In genomic region chrX:19638968-19639539, GRCh38 we compare ENCODE assay signal across 19 cellular contexts.
DNase-seq lines count a peak whose midpoint lies in the region; ATAC-seq, FAIRE-seq and TF ChIP-seq lines count a peak whose summit lies in the region.
"Had no signal": no experiment of that assay in that cellular context is flagged by ENCODE, and none has a peak within 500 bp of the region (broad histone marks: within the 10 kb centered on the region; RNA-seq: fewer than 3 reads in every experiment).

No MANE protein-coding gene starts in this region.

- intact Hi-C loops in GM12878 (cut with micrococcal nuclease; ENCODE audit: unreplicated experiment), result no loop called here

- DNase-seq in CD1c-positive myeloid dendritic cell (ENCODE audit: extremely low spot score) (peak; percentile 60), GM13977 (ENCODE audit: low spot score) (no peak), MV-4-11 (lab: John Stamatoyannopoulos, UW) (peak; percentile 76), GM12878 (ENCODE audit: low read depth, low spot score) (no peak), SHP77 (lab: John Stamatoyannopoulos, UW) (no peak), NCI-H1436 (lab: John Stamatoyannopoulos, UW) (no peak), brain microvascular endothelial cell (no peak)
- DNase-seq: activated CD4-positive, alpha-beta memory T cell treated with anti-CD3 and anti-CD28 coated beads, Interleukin-2, amount 10 ng/mL, durations not matched to agents 7 days and 5 days; activated CD4-positive, CD25-positive, alpha-beta regulatory T cell; activated naive CD4-positive, alpha-beta T cell treated with anti-CD3 and anti-CD28 coated beads, Interleukin-2, amount 10 ng/mL, durations not matched to agents 7 days and 5 days; Caco-2; left ventricle myocardium inferior; mucosa of descending colon; NCI-H187 treated with DMSO at 0.1 percent for 48 hours; NCI-H345; Right ventricle myocardium superior; testis had no signal

- H3K79me2 ChIP-seq in GM12878 (ENCODE audit: control insufficient read depth, insufficient read depth, low read length), result peaks cover 4% of the 10 kb centered on the region; the same call in 1 of the 2 replicates

- no peak for TF ChIP-seq EP300 in GM12878 (IDR thresholded peaks at IDR 0.05; ENCODE audit: borderline replicate concordance in 1 of 2, control insufficient read depth in 1 of 2, low read depth in 2 of 2, low read length in 2 of 2)

- BruUV-seq in GM12878 (replicated peaks; lab: Mats Ljungman, UMichigan), result no TSS peak

- H3K4me3 ChIP-seq in GM12878 (no peak overlapping the region), brain microvascular endothelial cell (ENCODE audit: low read depth, low read length) (no peak overlapping the region)
- H3K4me3 ChIP-seq: ascending aorta, left ventricle myocardium inferior, mucosa of descending colon, testis had no signal

- TF ChIP-seq RAD21 in GM12878 (IDR thresholded peaks at IDR 0.05; ENCODE audit: insufficient read depth, low read depth, low read length), result no peak

- in situ Hi-C loops in GM13977 (cut with MboI; ENCODE audit: low pct_unique_long_range_greater_than_20kb, low sequenced_read_pairs, unreplicated experiment), result no loop called here
- in situ Hi-C loops in GM12878 (cut with MboI), result no loop called here
- in situ Hi-C loops in brain microvascular endothelial cell (cut with HindIII; ENCODE audit: low pct_ligation_motif_present, low sequenced_read_pairs), result no loop called here

- RAD21 ChIA-PET in GM12878 (lab: Charles Lee; ENCODE audit: unreplicated experiment), result no interaction called here

- H3K36me3 ChIP-seq in GM12878 (ENCODE audit: control insufficient read depth in 2 of 2, insufficient read depth in 2 of 2, low read length in 1 of 2) (peaks cover 2 to 8% of the 10 kb centered on the region in 2 experiments; a peak in 3 of 4 replicates), brain microvascular endothelial cell (replicated peaks) (no peaks in the 10 kb centered on the region)
- H3K36me3 ChIP-seq: ascending aorta, left ventricle myocardium inferior had no signal

- no peak overlapping the region for H3K9ac ChIP-seq in GM12878 (ENCODE audit: control insufficient read depth, insufficient read depth, low read length)

- CTCF ChIA-PET in GM12878 (lab: Yijun Ruan, JAX), result no interaction called here

- TF ChIP-seq CTCF in GM13977 (IDR thresholded peaks at IDR 0.05; ENCODE audit: extremely low read depth, insufficient read depth, missing control alignments) (peak; percentile 2), GM12878 (IDR thresholded peaks at IDR 0.05 in 2 of 3, conservative IDR thresholded peaks at IDR 0.05 in 1 of 3; ENCODE audit: control insufficient read depth in 2 of 3, extremely low read depth in 1 of 3, insufficient read depth in 1 of 3, low read depth in 3 of 3, low read length in 3 of 3) (no peak), brain microvascular endothelial cell (IDR thresholded peaks at IDR 0.05; ENCODE audit: low read depth, low read length, missing control alignments) (no peak)

- H3K27ac ChIP-seq in GM12878 (ENCODE audit: control insufficient read depth, insufficient read depth), result peak overlapping the region; percentile 37
- H3K27ac ChIP-seq in brain microvascular endothelial cell, result no peak overlapping the region
- H3K27ac ChIP-seq: ascending aorta, left ventricle myocardium inferior, testis had no signal

- peak overlapping the region; percentile 22; the same call in 1 of the 2 replicates for H3K4me2 ChIP-seq in GM12878 (ENCODE audit: control insufficient read depth, insufficient read depth)

- POLR2A ChIA-PET in GM12878 (lab: Charles Lee), result interaction anchor here (0.5 to 1.1 kb wide), 4 partner anchors 8 to 46 kb away, joined by 3 to 7 read pairs (median 4); no protein-coding TSS in a partner anchor

- peak; percentile 5; the same call in 1 of the 3 replicates for ATAC-seq in GM12878
- no peak for ATAC-seq in GM18498 (IDR thresholded peaks at IDR 0.05; ENCODE audit: unreplicated experiment)
- ATAC-seq: mucosa of descending colon had no signal

- H3K4me1 ChIP-seq in GM12878 (ENCODE audit: control insufficient read depth, insufficient read depth, low read length), result peaks cover 9% of the 10 kb centered on the region
- H3K4me1 ChIP-seq: ascending aorta, Caco-2, left ventricle myocardium inferior, testis had no signal

- SMC1A ChIA-PET in GM12878 (lab: Charles Lee; ENCODE audit: uncharacterized antibody, unreplicated experiment), result no interaction called here

- no peak overlapping the region for H2AFZ ChIP-seq in GM12878 (ENCODE audit: control insufficient read depth, low read depth, low read length)

- no peaks in the 10 kb centered on the region for H4K20me1 ChIP-seq in GM12878 (ENCODE audit: control insufficient read depth, insufficient read depth)

- H3K27me3 ChIP-seq in GM12878 (replicated peaks in 1 of 2; ENCODE audit: control insufficient read depth in 2 of 2, insufficient read depth in 2 of 2, low read length in 1 of 2) (no peaks in the 10 kb centered on the region), brain microvascular endothelial cell (replicated peaks) (no peaks in the 10 kb centered on the region)
- H3K27me3 ChIP-seq: ascending aorta, testis had no signal

- 69% methylated on average over 8 of the region's 8 CpGs for WGBS in GM12878 (ENCODE audit: insufficient coverage, insufficient replicate concordance, low lambda C conversion rate, missing lambda C conversion rate)

- no peak for TF ChIP-seq POLR2A in GM12878 (IDR thresholded peaks at IDR 0.05; ENCODE audit: low read depth, low read length)

- H3K9me3 ChIP-seq in GM12878 (replicated peaks; ENCODE audit: control insufficient read depth, insufficient read depth, low read length), result no peaks in the 10 kb centered on the region
- H3K9me3 ChIP-seq: ascending aorta, Caco-2, left ventricle myocardium inferior, mucosa of descending colon, testis had no signal

- no peak for FAIRE-seq in GM12878 (lab: Jason Lieb, UNC)

TF ChIP-seq in GM12878, 131 proteins besides CTCF, POLR2A, EP300 and RAD21:
- TF ChIP-seq POLR2AphosphoS5 (IDR thresholded peaks at IDR 0.05; ENCODE audit: low read length) (no peak), MTA3 (IDR thresholded peaks at IDR 0.05; ENCODE audit: borderline replicate concordance, low read length) (no peak), CEBPZ (IDR thresholded peaks at IDR 0.05; ENCODE audit: low read depth, low read length) (no peak), CEBPB (IDR thresholded peaks at IDR 0.05; ENCODE audit: borderline replicate concordance in 1 of 2, low read depth in 2 of 2, low read length in 2 of 2) (no peak), KLF5 (IDR thresholded peaks at IDR 0.05; ENCODE audit: partially characterized antibody) (no peak), NR2F1 (conservative IDR thresholded peaks at IDR 0.05) (no peak), CBX5 (IDR thresholded peaks at IDR 0.05; ENCODE audit: low read depth) (no peak), ZNF207 (IDR thresholded peaks at IDR 0.05; ENCODE audit: borderline replicate concordance) (no peak), ATF3 (IDR thresholded peaks at IDR 0.05; ENCODE audit: borderline replicate concordance, extremely low read depth, low read depth, low read length) (no peak), ASH2L (IDR thresholded peaks at IDR 0.05; ENCODE audit: borderline replicate concordance, low read depth) (no peak), SMAD5 (IDR thresholded peaks at IDR 0.05; ENCODE audit: low read depth) (no peak), ZBED1 (IDR thresholded peaks at IDR 0.05; ENCODE audit: borderline replicate concordance) (no peak), HDGF (IDR thresholded peaks at IDR 0.05) (no peak), SIX5 (IDR thresholded peaks at IDR 0.05; ENCODE audit: low read depth, low read length, severe bottlenecking) (no peak), ELK1 (IDR thresholded peaks at IDR 0.05; ENCODE audit: low read depth, low read length) (no peak), RBBP5 (conservative IDR thresholded peaks at IDR 0.05) (no peak), ZNF217 (IDR thresholded peaks at IDR 0.05) (no peak)

Comparison
In these comparisons a context has a peak if more than half of its experiments do, and no peak if none do; other contexts are left out.
1. DNase-seq: peak in CD1c-positive myeloid dendritic cell (single experiment) and MV-4-11 (single experiment); none in GM13977 (single experiment), GM12878 (single experiment), SHP77 (0 of 2), NCI-H1436 (single experiment) and brain microvascular endothelial cell (single experiment).